Comparison of ENCODE assay signal across 2 cellular contexts in the genomic region with DNA sequence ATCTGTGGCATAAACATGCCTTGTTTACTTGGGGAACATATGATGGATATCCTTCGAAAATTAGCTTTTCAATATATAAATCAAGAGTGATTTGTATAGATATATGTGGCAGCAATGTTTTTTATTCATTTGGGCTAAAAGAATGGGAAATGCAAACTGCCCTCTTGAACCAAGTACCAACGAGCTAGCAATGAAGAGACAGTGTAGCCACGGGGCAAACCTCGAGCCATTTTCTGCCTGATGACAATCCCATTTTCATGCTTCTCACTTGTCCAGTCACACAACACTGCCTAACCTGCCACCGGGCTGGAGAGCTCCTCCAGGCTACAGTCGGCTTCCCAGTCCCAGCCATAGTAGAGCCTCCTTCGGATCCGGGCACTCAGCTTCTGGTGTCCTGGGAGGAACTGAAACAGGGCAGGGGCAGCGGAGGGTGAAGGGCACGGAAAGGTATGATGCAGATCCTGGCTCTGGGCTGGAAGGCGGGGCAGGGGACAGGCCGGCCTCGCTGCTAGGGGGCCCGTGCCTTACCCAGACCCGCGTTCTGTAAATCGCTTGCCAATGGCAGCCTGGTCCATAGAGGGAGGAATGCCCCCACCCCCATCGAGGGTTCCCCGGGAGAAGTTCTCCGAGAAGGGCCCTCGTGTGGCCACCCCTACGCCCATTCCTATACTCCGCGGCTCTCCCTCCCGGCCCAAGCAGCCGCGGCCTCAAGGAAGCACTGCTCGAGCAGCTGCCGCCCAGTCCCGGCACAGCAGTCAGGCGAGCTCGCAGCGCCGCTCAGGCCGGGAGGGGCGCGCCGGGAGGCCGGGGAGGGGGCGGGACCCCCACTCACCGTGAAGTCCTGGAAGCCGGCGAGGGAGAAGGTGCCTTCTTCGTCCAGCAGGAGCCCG.
TF ChIP-seq lines count a peak whose summit lies in the region.

No MANE protein-coding gene starts in this region.

TF ChIP-seq in Ishikawa, 13 proteins besides CTCF, POLR2A, EP300 and RAD21:
- TF ChIP-seq EGR1 (IDR thresholded peaks at IDR 0.05), result no peak
- 0 out of 2 replicates have a peak, but pooled peaks have one; percentile 11 for TF ChIP-seq TEAD4 (IDR thresholded peaks at IDR 0.05)
- TF ChIP-seq ZBTB7A (IDR thresholded peaks at IDR 0.05; ENCODE audit: low read depth), result peak; percentile 99
- no peak for TF ChIP-seq YY1 (IDR thresholded peaks at IDR 0.05; ENCODE audit: low read depth)
- no peak for TF ChIP-seq NFIC (IDR thresholded peaks at IDR 0.05)
- TF ChIP-seq, protein P1, sequence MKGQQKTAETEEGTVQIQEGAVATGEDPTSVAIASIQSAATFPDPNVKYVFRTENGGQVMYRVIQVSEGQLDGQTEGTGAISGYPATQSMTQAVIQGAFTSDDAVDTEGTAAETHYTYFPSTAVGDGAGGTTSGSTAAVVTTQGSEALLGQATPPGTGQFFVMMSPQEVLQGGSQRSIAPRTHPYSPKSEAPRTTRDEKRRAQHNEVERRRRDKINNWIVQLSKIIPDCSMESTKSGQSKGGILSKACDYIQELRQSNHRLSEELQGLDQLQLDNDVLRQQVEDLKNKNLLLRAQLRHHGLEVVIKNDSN (IDR thresholded peaks at IDR 0.05), result peak; percentile 16; the same call in 1 of the 2 replicates
- no peak for TF ChIP-seq TCF12 (IDR thresholded peaks at IDR 0.05; ENCODE audit: low read depth)

TF ChIP-seq in endothelial cell of umbilical vein, 7 proteins besides CTCF, POLR2A, EP300 and RAD21:
- TF ChIP-seq EZH2 (IDR thresholded peaks at IDR 0.05; ENCODE audit: borderline replicate concordance, low read depth, low read length, severe bottlenecking), result no peak
- TF ChIP-seq JUN (IDR thresholded peaks at IDR 0.05; ENCODE audit: borderline replicate concordance, insufficient read depth, insufficient read length, low read depth), result no peak
- TF ChIP-seq GATA2 (IDR thresholded peaks at IDR 0.05; ENCODE audit: insufficient read depth, insufficient read length, low read depth, low read length), result no peak
- TF ChIP-seq POLR2AphosphoS5 (IDR thresholded peaks at IDR 0.05; ENCODE audit: insufficient read depth, low read depth, low read length), result no peak
- TF ChIP-seq, protein P2, sequence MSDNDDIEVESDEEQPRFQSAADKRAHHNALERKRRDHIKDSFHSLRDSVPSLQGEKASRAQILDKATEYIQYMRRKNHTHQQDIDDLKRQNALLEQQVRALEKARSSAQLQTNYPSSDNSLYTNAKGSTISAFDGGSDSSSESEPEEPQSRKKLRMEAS (IDR thresholded peaks at IDR 0.05; ENCODE audit: insufficient read depth, insufficient read length), result no peak
- TF ChIP-seq FOS (IDR thresholded peaks at IDR 0.05; ENCODE audit: borderline replicate concordance, insufficient read depth, low read length), result no peak
- TF ChIP-seq MYC (IDR thresholded peaks at IDR 0.05; ENCODE audit: low read depth, low read length), result no peak
